In genomic region chr16:66001432-66001831, GRCh38 we compare ENCODE assay signal across 26 cellular contexts.
"Had no signal": no experiment of that assay in that cellular context is flagged by ENCODE, and none has a peak within 500 bp of the region (broad histone marks: within the 10 kb centered on the region; RNA-seq: fewer than 3 reads in every experiment).

No MANE protein-coding gene starts in this region.

- ATAC-seq: Right ventricle myocardium inferior, SK-N-SH treated with all-trans-retinoic acid at 6 μM for 48 hours had no signal

- H3K4me3 ChIP-seq: PC-9, Peyer's patch, SJCRH30 had no signal

- H3K4me1 ChIP-seq: Peyer's patch had no signal

- DNase-seq: Karpas-422, KG1, MV-4-11, NCI-H1048, NCI-H1105, NCI-H1417, NCI-H146, NCI-H1694 treated with DMSO at 0.1 percent for 48 hours, NCI-H1930, NCI-H2081, NCI-H2107, NCI-H2171, NCI-H226, NCI-H446, NCI-H510A, NCI-H524 treated with DMSO at 0.1 percent for 48 hours, NCI-H69, NCI-H774, PC-9, Peyer's patch, SHP77 treated with DMSO at 0.1 percent for 48 hours, SJCRH30, T-helper 1 cell had no signal

- H3K27me3 ChIP-seq: Peyer's patch, SJCRH30 had no signal

- H3K4me2 ChIP-seq: PC-9 had no signal

- H2AFZ ChIP-seq: PC-9 had no signal

- H3K36me3 ChIP-seq: Peyer's patch, SJCRH30 had no signal

- H3K9me3 ChIP-seq: Peyer's patch, SJCRH30 had no signal

- H3K27ac ChIP-seq: HL-60, PC-9, Peyer's patch, SJCRH30 had no signal
